In genomic region chr13:57629391-57629804, GRCh38 we compare ENCODE assay signal across 8 cellular contexts. TPM values are rescaled to one million over a fixed set of nuclear protein-coding genes. Genes with fewer than 3 reads are reported as not detected.
DNase-seq lines count a peak whose midpoint lies in the region; ATAC-seq and FAIRE-seq lines count a peak whose summit lies in the region.

No MANE protein-coding gene starts in this region.

- no peak overlapping the region for H3K27ac Mint-ChIP-seq in stimulated activated naive B cell treated with anti-CD40 and anti-IgM and Interleukin-4, amounts not matched to agents 10 μg/mL and 1 μg/mL and 100 μg/mL, for 72 hours

- FAIRE-seq in small intestine (lab: Jason Lieb, UNC) = no peak

- H3K9ac ChIP-seq in iPS-18a (ENCODE audit: low read length) = no peak overlapping the region

- H3K27me3 ChIP-seq in iPS-18a (ENCODE audit: control insufficient read depth, insufficient read depth, low read length) (peaks cover 68% of the 10 kb centered on the region), SJCRH30 (no peaks in the 10 kb centered on the region), small intestine (ENCODE audit: control insufficient read depth in 2 of 2, insufficient read depth in 2 of 2, low read length in 2 of 2) (peaks cover 8 to 34% of the 10 kb centered on the region in 2 donors)

- peaks cover 21 to 50% of the 10 kb centered on the region in 2 donors for H3K4me1 Mint-ChIP-seq in stimulated activated naive B cell treated with anti-CD40 and anti-IgM and Interleukin-4, amounts not matched to agents 10 μg/mL and 1 μg/mL and 100 μg/mL, for 72 hours

- ATAC-seq in stimulated activated naive B cell treated with anti-CD40 and anti-IgM and Interleukin-4, amounts not matched to agents 10 μg/mL and 1 μg/mL and 100 μg/mL, for 72 hours (replicated peaks) = peak; percentile 10 to 30

- peak overlapping the region; percentile 82 to 86 for H3K4me3 Mint-ChIP-seq in stimulated activated naive B cell treated with anti-CD40 and anti-IgM and Interleukin-4, amounts not matched to agents 10 μg/mL and 1 μg/mL and 100 μg/mL, for 72 hours

- peaks cover 5 to 6% of the 10 kb centered on the region in 2 donors for H3K9me3 Mint-ChIP-seq in stimulated activated naive B cell treated with anti-CD40 and anti-IgM and Interleukin-4, amounts not matched to agents 10 μg/mL and 1 μg/mL and 100 μg/mL, for 72 hours

- peak; percentile 25 for DNase-seq in DMS153 (lab: John Stamatoyannopoulos, UW)
- no peak for DNase-seq in DMS153 treated with DMSO at 0.1 percent for 48 hours (lab: John Stamatoyannopoulos, UW; ENCODE audit: unreplicated experiment)
- DNase-seq in stimulated activated naive B cell treated with anti-CD40 and anti-IgM and Interleukin-4, amounts not matched to agents 10 μg/mL and 1 μg/mL and 100 μg/mL, for 72 hours = no peak
- no peak for DNase-seq in SJCRH30
- no peak for DNase-seq in small intestine
- DNase-seq in H4 (ENCODE audit: low spot score) = no peak

- peaks cover 3 to 17% of the 10 kb centered on the region in 2 donors for H3K36me3 Mint-ChIP-seq in stimulated activated naive B cell treated with anti-CD40 and anti-IgM and Interleukin-4, amounts not matched to agents 10 μg/mL and 1 μg/mL and 100 μg/mL, for 72 hours

- H3K4me1 ChIP-seq in iPS-18a (ENCODE audit: control insufficient read depth, low read depth, low read length) = peaks cover 13% of the 10 kb centered on the region
- no peaks in the 10 kb centered on the region; the same call in 1 of the 2 replicates for H3K4me1 ChIP-seq in SJCRH30
- H3K4me1 ChIP-seq in small intestine (ENCODE audit: control insufficient read depth in 2 of 2, insufficient read depth in 1 of 2, low read depth in 1 of 2, low read length in 1 of 2) = no peaks in the 10 kb centered on the region

- H3K9me3 ChIP-seq in iPS-18a (ENCODE audit: control insufficient read depth, low read depth, low read length) (no peaks in the 10 kb centered on the region), SJCRH30 (replicated peaks) (no peaks in the 10 kb centered on the region), small intestine (ENCODE audit: control insufficient read depth, low read depth) (no peaks in the 10 kb centered on the region)

- H3K27ac ChIP-seq in angular gyrus (ENCODE audit: low read depth, low read length) = peak overlapping the region; percentile 18
- no peak overlapping the region for H3K27ac ChIP-seq in iPS-18a (ENCODE audit: low read length)
- H3K27ac ChIP-seq in SJCRH30 = no peak overlapping the region
- H3K27ac ChIP-seq in small intestine (ENCODE audit: low read depth in 1 of 2, low read length in 1 of 2) = no peak overlapping the region

- peaks cover 61 to 66% of the 10 kb centered on the region in 2 donors for H3K27me3 Mint-ChIP-seq in stimulated activated naive B cell treated with anti-CD40 and anti-IgM and Interleukin-4, amounts not matched to agents 10 μg/mL and 1 μg/mL and 100 μg/mL, for 72 hours

- H3K36me3 ChIP-seq in iPS-18a (ENCODE audit: control insufficient read depth, low read depth, low read length) (no peaks in the 10 kb centered on the region), SJCRH30 (no peaks in the 10 kb centered on the region), small intestine (ENCODE audit: control insufficient read depth in 2 of 2, insufficient read depth in 2 of 2, low read length in 2 of 2) (no peaks in the 10 kb centered on the region)

- 3 to 7% (median 5%) methylated on average over 29 of the region's 29 CpGs for WGBS in small intestine, 3 donors

- H3K4me3 ChIP-seq in iPS-18a (ENCODE audit: low read length) = peak overlapping the region; percentile 70
- no peak overlapping the region for H3K4me3 ChIP-seq in SJCRH30
- no peak overlapping the region for H3K4me3 ChIP-seq in small intestine (ENCODE audit: low read depth in 1 of 2, low read length in 2 of 2)

RNA-seq across cellular contexts. Expression of gene PCDH17, which starts 2.1 kb away (rescaled TPM):
- total RNA-seq in SJCRH30 (2014; rRNA removed; shearing (Covaris generic)) = 0.10 TPM in 1 of 2 replicates, not detected in the other
- 1 to 10 TPM in 1 of 3 donors, under 1 TPM in 1, not detected in 1; 0.22 to 1.9 TPM for polyA plus RNA-seq in small intestine
- total RNA-seq in H4 (2014; rRNA removed; shearing (Covaris generic)) = 0.99 and 3.6 TPM in 2 replicates
